In the genomic region with DNA sequence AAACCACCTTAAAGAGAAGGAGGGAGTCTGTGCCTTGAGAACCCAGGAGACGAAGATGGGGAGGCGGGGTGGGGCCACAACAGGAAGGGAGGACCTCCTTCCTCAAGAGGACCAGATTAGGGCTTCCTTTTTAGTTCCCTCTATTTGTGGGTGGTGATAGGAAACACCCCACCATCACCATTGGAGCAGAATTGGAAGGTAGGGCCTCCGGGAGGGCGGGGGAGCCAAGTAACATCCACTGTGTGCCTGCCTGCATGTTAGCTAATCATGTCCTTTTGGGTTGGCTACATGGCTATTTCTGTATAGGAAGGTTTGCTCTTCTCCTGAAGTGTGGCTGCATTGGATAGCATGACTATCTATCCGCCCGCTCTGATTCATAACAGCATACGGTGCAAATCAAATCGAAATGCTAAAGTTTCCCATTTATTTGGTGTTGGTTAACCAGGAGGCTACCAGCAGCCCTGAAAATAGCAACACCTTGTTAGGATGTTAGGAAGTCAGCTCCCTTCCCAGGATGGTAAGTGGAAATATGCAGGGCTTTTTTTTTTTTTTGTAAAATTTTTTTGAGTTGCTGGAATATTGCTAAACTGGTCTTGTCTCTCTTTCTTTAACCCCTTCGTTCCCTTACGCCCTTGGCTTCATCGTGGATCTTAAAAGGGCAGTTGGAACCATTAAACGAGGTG, we compare ENCODE assay signal across 22 cellular contexts. TPM values are rescaled to one million over a fixed set of nuclear protein-coding genes. Genes with fewer than 3 reads are reported as not detected.
"Had no signal": no experiment of that assay in that cellular context is flagged by ENCODE, and none has a peak within 500 bp of the region (broad histone marks: within the 10 kb centered on the region; RNA-seq: fewer than 3 reads in every experiment).

No MANE protein-coding gene starts in this region.

- H3K36me3 ChIP-seq: colonic mucosa, esophagus squamous epithelium, ovary, tibial artery, upper lobe of left lung, uterus had no signal

- H3K4me2 ChIP-seq: smooth muscle cell had no signal

- DNase-seq: colonic mucosa; dermis blood vessel endothelial cell; effector memory CD8-positive, alpha-beta T cell; erythroblast; esophagus squamous epithelium; head of caudate nucleus; kidney; natural killer cell; occipital lobe; ovary; stimulated activated CD4-positive, alpha-beta T cell treated with anti-CD3 and anti-CD28 coated beads, Interleukin-12 subunit alpha, Interleukin-12 subunit beta, amount 100 ng/mL, for 4 hours; stimulated activated CD4-positive, alpha-beta T cell treated with anti-CD3 and anti-CD28 coated beads, Interleukin-1b, Interleukin-23, amount 100 ng/mL, for 48 hours; stimulated activated CD4-positive, alpha-beta T cell treated with anti-CD3 and anti-CD28 coated beads, Interleukin-4, amount 100 ng/mL, for 1 hour; stimulated activated naive CD4-positive, alpha-beta T cell treated with Interleukin-2 at 50 U/mL for 16 hours; stomach; testis; tibial artery; upper lobe of left lung; uterus had no signal

- H3K27ac ChIP-seq: colonic mucosa, esophagus squamous epithelium, ovary, stomach, testis, tibial artery, upper lobe of left lung, uterus had no signal

- H3K4me3 ChIP-seq: colonic mucosa, esophagus squamous epithelium, lung, ovary, smooth muscle cell, stomach, testis, tibial artery, upper lobe of left lung, uterus had no signal

- H3K27me3 ChIP-seq: colonic mucosa, ovary, testis had no signal

- H3K4me1 ChIP-seq: colonic mucosa had no signal

- H3K9me3 ChIP-seq: colonic mucosa, esophagus squamous epithelium, ovary, stomach, testis, tibial artery, upper lobe of left lung, uterus had no signal

RNA-seq across cellular contexts. Expression of gene ITPRIPL2, which starts 58.5 kb away (rescaled TPM):
- polyA plus RNA-seq: neural cell had no signal
